In genomic region chr2:231780909-231781797, GRCh38 we compare ENCODE assay signal across 8 cellular contexts. TPM values are rescaled to one million over a fixed set of nuclear protein-coding genes. Genes with fewer than 3 reads are reported as not detected.
DNase-seq lines count a peak whose midpoint lies in the region; ATAC-seq and TF ChIP-seq lines count a peak whose summit lies in the region.

PDE6D (minus strand) TSS chr2:231781282; CDS start chr2:231781114, 168 bp downstream.

- peak within 1 kb of the TSS; percentile 94 for H3K27ac Mint-ChIP-seq in activated naive CD8-positive, alpha-beta T cell treated with anti-CD3 and anti-CD28 coated beads, Interleukin-2, amount 10 ng/mL, durations not matched to agents 7 days and 5 days
- H3K27ac Mint-ChIP-seq in glutamatergic neuron (ENCODE audit: unreplicated experiment): peak within 1 kb of the TSS; percentile 93

- H3K9me2 ChIP-seq in SU-DHL-6 (replicated peaks; ENCODE audit: insufficient read depth, low read length): no peaks in the 10 kb centered on the region

- TF ChIP-seq POLR2A in GM10847 (IDR thresholded peaks at IDR 0.05; ENCODE audit: extremely low read depth, insufficient read length): peak; percentile 80

- H3K9me3 ChIP-seq in SU-DHL-6 (ENCODE audit: insufficient read depth, low read length) (no peaks in the 10 kb centered on the region), osteoblast (ENCODE audit: low read depth, low read length) (no peaks in the 10 kb centered on the region), thoracic aorta (no peaks in the 10 kb centered on the region)

- H3K4me3 ChIP-seq in SU-DHL-6 (ENCODE audit: insufficient read depth, low read length, poor library complexity, severe bottlenecking) (peak within 1 kb of the TSS; percentile 86), osteoblast (ENCODE audit: insufficient read depth, low read length) (peak within 1 kb of the TSS; percentile 84), thoracic aorta (peak within 1 kb of the TSS; percentile 82)

- peak within 1 kb of the TSS; percentile 87 for H3K4me2 ChIP-seq in SU-DHL-6 (ENCODE audit: low read depth, low read length, poor library complexity, severe bottlenecking)
- peak within 1 kb of the TSS; percentile 88 for H3K4me2 ChIP-seq in osteoblast (ENCODE audit: insufficient read depth, low read length)

- H3K79me2 ChIP-seq in SU-DHL-6 (ENCODE audit: insufficient read depth, low read length) (peaks cover 33% of the 10 kb centered on the region), osteoblast (ENCODE audit: insufficient read depth, low read length) (peaks cover 30% of the 10 kb centered on the region)

- peaks cover 50% of the 10 kb centered on the region for H3K4me1 Mint-ChIP-seq in activated naive CD8-positive, alpha-beta T cell treated with anti-CD3 and anti-CD28 coated beads, Interleukin-2, amount 10 ng/mL, durations not matched to agents 7 days and 5 days
- H3K4me1 Mint-ChIP-seq in glutamatergic neuron (ENCODE audit: low read depth, unreplicated experiment): peaks cover 15% of the 10 kb centered on the region

- no peaks in the 10 kb centered on the region for H3K27me3 Mint-ChIP-seq in activated naive CD8-positive, alpha-beta T cell treated with anti-CD3 and anti-CD28 coated beads, Interleukin-2, amount 10 ng/mL, durations not matched to agents 7 days and 5 days
- peaks cover 5% of the 10 kb centered on the region for H3K27me3 Mint-ChIP-seq in glutamatergic neuron (ENCODE audit: unreplicated experiment)

- peak; percentile 92 for ATAC-seq in HG02678 (IDR thresholded peaks at IDR 0.05; ENCODE audit: unreplicated experiment)
- peak; percentile 95 for ATAC-seq in activated naive CD8-positive, alpha-beta T cell treated with anti-CD3 and anti-CD28 coated beads, Interleukin-2, amount 10 ng/mL, durations not matched to agents 7 days and 5 days (ENCODE audit: low read depth)
- peak; percentile 98 for ATAC-seq in thoracic aorta (ENCODE audit: insufficient number of reproducible peaks, low FRiP score, low read depth)

- H4K20me1 ChIP-seq in SU-DHL-6 (ENCODE audit: low read depth, low read length): 0 out of 2 replicates have a peak, but pooled peaks cover 6% of the 10 kb centered on the region
- peaks cover 4% of the 10 kb centered on the region for H4K20me1 ChIP-seq in osteoblast (ENCODE audit: insufficient read depth, low read length)

- H3K4me3 Mint-ChIP-seq in activated naive CD8-positive, alpha-beta T cell treated with anti-CD3 and anti-CD28 coated beads, Interleukin-2, amount 10 ng/mL, durations not matched to agents 7 days and 5 days: peak within 1 kb of the TSS; percentile 98
- H3K4me3 Mint-ChIP-seq in glutamatergic neuron (ENCODE audit: unreplicated experiment): peak within 1 kb of the TSS; percentile 99

- peak; percentile 79 for DNase-seq in NCI-H128 (lab: John Stamatoyannopoulos, UW; ENCODE audit: unreplicated experiment)
- peak; percentile 97 for DNase-seq in activated naive CD8-positive, alpha-beta T cell treated with anti-CD3 and anti-CD28 coated beads, Interleukin-2, amount 10 ng/mL, durations not matched to agents 7 days and 5 days
- peak; percentile 100 for DNase-seq in glutamatergic neuron
- peak; percentile 99 for DNase-seq in osteoblast (ENCODE audit: insufficient read length, low spot score, missing footprints)
- peak; percentile 92 for DNase-seq in thoracic aorta (ENCODE audit: low spot score)

- H3K9ac ChIP-seq in SU-DHL-6 (ENCODE audit: low read length): peak within 1 kb of the TSS; percentile 90

- H2AFZ ChIP-seq in SU-DHL-6 (ENCODE audit: low read depth, low read length, severe bottlenecking) (peak within 1 kb of the TSS; percentile 84), osteoblast (ENCODE audit: low read length) (peak within 1 kb of the TSS; percentile 99)

- peaks cover 4% of the 10 kb centered on the region; the same call in 1 of the 2 replicates for H3F3A ChIP-seq in SU-DHL-6 (ENCODE audit: insufficient read depth)

- POLR2A ChIA-PET in activated naive CD8-positive, alpha-beta T cell treated with anti-CD3 and anti-CD28 coated beads, Interleukin-2, amount 10 ng/mL, durations not matched to agents 7 days and 5 days (lab: Charles Lee): interaction anchor here (1.0 to 1.8 kb wide), 4 partner anchors 14 to 317 kb away, joined by 3 to 6 read pairs (median 6); partner anchors contain the start of genes NCL and PTMA

- H3K27me3 ChIP-seq in SU-DHL-6 (ENCODE audit: low read length) (no peaks in the 10 kb centered on the region), osteoblast (ENCODE audit: insufficient read depth, low read length) (no peaks in the 10 kb centered on the region), thoracic aorta (replicated peaks; ENCODE audit: insufficient read depth) (no peaks in the 10 kb centered on the region)

- H3K9me3 Mint-ChIP-seq in activated naive CD8-positive, alpha-beta T cell treated with anti-CD3 and anti-CD28 coated beads, Interleukin-2, amount 10 ng/mL, durations not matched to agents 7 days and 5 days: no peaks in the 10 kb centered on the region
- peaks cover 11% of the 10 kb centered on the region for H3K9me3 Mint-ChIP-seq in glutamatergic neuron (ENCODE audit: unreplicated experiment)

- no peaks in the 10 kb centered on the region for H3K36me3 ChIP-seq in SU-DHL-6 (ENCODE audit: low read length)
- no peaks in the 10 kb centered on the region for H3K36me3 ChIP-seq in osteoblast (ENCODE audit: insufficient read depth, low read length)
- H3K36me3 ChIP-seq in thoracic aorta: no peaks in the 10 kb centered on the region

- TF ChIP-seq CTCF in SU-DHL-6 (IDR thresholded peaks at IDR 0.05; ENCODE audit: insufficient read depth, low read length, poor library complexity, severe bottlenecking): no peak
- TF ChIP-seq CTCF in glutamatergic neuron (IDR thresholded peaks at IDR 0.05; ENCODE audit: partially characterized antibody, unreplicated experiment): no peak
- TF ChIP-seq CTCF in osteoblast (IDR thresholded peaks at IDR 0.05; ENCODE audit: extremely low read depth, low read depth, low read length): no peak
- no peak for TF ChIP-seq CTCF in thoracic aorta (IDR thresholded peaks at IDR 0.05)

- H3K36me3 Mint-ChIP-seq in activated naive CD8-positive, alpha-beta T cell treated with anti-CD3 and anti-CD28 coated beads, Interleukin-2, amount 10 ng/mL, durations not matched to agents 7 days and 5 days: peaks cover 3% of the 10 kb centered on the region
- no peaks in the 10 kb centered on the region for H3K36me3 Mint-ChIP-seq in glutamatergic neuron (ENCODE audit: unreplicated experiment)

- H3K4me1 ChIP-seq in osteoblast (ENCODE audit: insufficient read depth, low read length) (peaks cover 15% of the 10 kb centered on the region), thoracic aorta (ENCODE audit: control insufficient read depth in 1 of 2, low read depth in 2 of 2) (peaks cover 19 to 41% of the 10 kb centered on the region in 2 donors)

- H3K27ac ChIP-seq in SU-DHL-6 (ENCODE audit: low read depth, low read length) (peak within 1 kb of the TSS; percentile 59), osteoblast (ENCODE audit: low read depth, low read length) (peak within 1 kb of the TSS; percentile 80), thoracic aorta (peak within 1 kb of the TSS; percentile 52 to 84)

RNA-seq across cellular contexts. Expression of gene PDE6D, which starts in this region (rescaled TPM):
- total RNA-seq in activated naive CD8-positive, alpha-beta T cell treated with anti-CD3 and anti-CD28 coated beads, Interleukin-2, amount 10 ng/mL, durations not matched to agents 7 days and 5 days: 10 to 100 TPM; 34.1 TPM
- total RNA-seq in glutamatergic neuron (ENCODE audit: unreplicated experiment): 47.1 TPM
- total RNA-seq in osteoblast: 19.2 and 21.5 TPM in 2 replicates
- 10 to 100 TPM; 24.9 to 30.2 TPM for total RNA-seq in thoracic aorta

Comparison
In these comparisons a context has a peak if more than half of its experiments do, and no peak if none do; other contexts are left out.
1. Peak in every context shown above with its lines: DNase-seq, ATAC-seq, H3K4me3 ChIP-seq and H3K27ac ChIP-seq.